In the genomic region with DNA sequence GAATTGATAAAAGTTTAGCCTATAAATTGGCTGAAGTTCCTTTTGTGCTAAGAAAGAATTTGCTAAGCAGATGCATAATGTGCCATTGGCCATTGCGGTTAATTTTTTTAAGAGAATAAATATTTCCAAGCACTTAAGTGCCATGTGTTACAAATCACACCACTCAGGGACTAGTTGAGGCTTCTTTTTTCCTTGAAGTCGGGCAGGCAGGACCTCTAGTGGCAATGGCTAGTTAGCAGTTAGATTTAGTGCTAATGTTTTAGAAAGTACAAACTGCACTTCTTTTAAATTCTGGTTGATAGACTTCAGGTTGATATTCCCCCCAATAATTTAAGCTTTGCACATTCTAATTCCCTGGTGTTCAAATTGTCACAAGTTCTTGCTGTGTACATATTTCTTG, we compare ENCODE assay signal across 1 cellular context.
TF ChIP-seq lines count a peak whose summit lies in the region.

No MANE protein-coding gene starts in this region.

TF ChIP-seq in H1, 55 proteins besides CTCF, POLR2A, EP300 and RAD21 (continued from another document):
- TF ChIP-seq CHD7 (IDR thresholded peaks at IDR 0.05; ENCODE audit: insufficient replicate concordance, low read length) (no peak), SIX5 (IDR thresholded peaks at IDR 0.05; ENCODE audit: low read depth, low read length) (no peak), USF2 (IDR thresholded peaks at IDR 0.05; ENCODE audit: low read length) (no peak), SIN3A (conservative IDR thresholded peaks at IDR 0.05 in 1 of 2, IDR thresholded peaks at IDR 0.05 in 1 of 2; ENCODE audit: low read depth in 1 of 2, low read length in 2 of 2) (no peak), CREB1 (IDR thresholded peaks at IDR 0.05) (no peak), HDAC6 (IDR thresholded peaks at IDR 0.05; ENCODE audit: low read depth, low read length) (no peak), TBP (IDR thresholded peaks at IDR 0.05; ENCODE audit: low read depth, low read length) (no peak), SAP30 (IDR thresholded peaks at IDR 0.05; ENCODE audit: insufficient read depth, insufficient replicate concordance, low read length) (no peak)
